In the genomic region with DNA sequence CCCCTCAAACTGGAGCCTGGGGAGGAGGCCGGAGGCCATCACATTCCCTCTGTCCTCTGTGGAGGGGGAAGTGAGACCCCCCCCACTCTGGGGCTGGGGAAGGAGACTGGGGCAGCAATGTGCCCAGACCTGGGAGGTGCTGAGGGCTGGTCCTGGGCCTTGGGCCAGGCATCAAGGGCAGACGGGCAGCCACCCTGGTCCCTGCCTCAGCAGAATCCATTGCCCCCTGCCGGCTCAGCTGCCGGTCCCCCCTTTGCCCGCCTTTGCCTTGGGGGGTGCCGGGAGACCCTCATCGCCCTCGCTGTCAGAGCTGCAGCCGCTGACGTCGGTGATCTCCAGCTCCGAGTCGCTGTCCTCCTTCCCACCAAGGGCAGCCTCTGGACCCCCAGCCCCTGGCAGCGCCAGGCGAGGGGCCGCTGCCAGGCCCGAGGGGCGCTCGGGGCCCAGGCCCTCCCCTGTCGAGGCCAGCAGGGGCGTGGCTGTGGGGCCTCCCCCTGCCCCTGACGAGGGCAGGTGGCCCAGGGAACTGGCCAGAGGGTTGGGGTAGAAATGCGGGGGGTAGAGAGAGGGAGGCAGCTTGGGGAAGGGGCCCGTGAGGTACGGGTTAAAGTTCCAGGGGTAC, we compare ENCODE assay signal across 2 cellular contexts.
TF ChIP-seq lines count a peak whose summit lies in the region.

No MANE protein-coding gene starts in this region.

TF ChIP-seq in IMR-90, 13 proteins besides CTCF, POLR2A, EP300 and RAD21:
- TF ChIP-seq USF2 (IDR thresholded peaks at IDR 0.05; ENCODE audit: low read depth, low read length) (no peak), RFX5 (IDR thresholded peaks at IDR 0.05; ENCODE audit: low read depth, low read length) (no peak), RCOR1 (IDR thresholded peaks at IDR 0.05; ENCODE audit: insufficient replicate concordance, low read length) (no peak), CHD1 (IDR thresholded peaks at IDR 0.05; ENCODE audit: low read depth, low read length) (no peak), BHLHE40 (IDR thresholded peaks at IDR 0.05; ENCODE audit: low read depth, low read length) (no peak), NFE2L2 (IDR thresholded peaks at IDR 0.05; ENCODE audit: low read depth, low read length) (no peak), FOS (IDR thresholded peaks at IDR 0.05; ENCODE audit: low read depth, low read length) (no peak), SMC3 (IDR thresholded peaks at IDR 0.05; ENCODE audit: low read depth, low read length) (no peak), MAFK (IDR thresholded peaks at IDR 0.05; ENCODE audit: low read depth, low read length) (no peak), MXI1 (IDR thresholded peaks at IDR 0.05; ENCODE audit: borderline replicate concordance, low read depth, low read length) (no peak), MAZ (IDR thresholded peaks at IDR 0.05; ENCODE audit: borderline replicate concordance, low read depth, low read length) (no peak)
- TF ChIP-seq, protein P1, sequence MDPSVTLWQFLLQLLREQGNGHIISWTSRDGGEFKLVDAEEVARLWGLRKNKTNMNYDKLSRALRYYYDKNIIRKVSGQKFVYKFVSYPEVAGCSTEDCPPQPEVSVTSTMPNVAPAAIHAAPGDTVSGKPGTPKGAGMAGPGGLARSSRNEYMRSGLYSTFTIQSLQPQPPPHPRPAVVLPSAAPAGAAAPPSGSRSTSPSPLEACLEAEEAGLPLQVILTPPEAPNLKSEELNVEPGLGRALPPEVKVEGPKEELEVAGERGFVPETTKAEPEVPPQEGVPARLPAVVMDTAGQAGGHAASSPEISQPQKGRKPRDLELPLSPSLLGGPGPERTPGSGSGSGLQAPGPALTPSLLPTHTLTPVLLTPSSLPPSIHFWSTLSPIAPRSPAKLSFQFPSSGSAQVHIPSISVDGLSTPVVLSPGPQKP (IDR thresholded peaks at IDR 0.05; ENCODE audit: borderline replicate concordance, low read depth, low read length) = no peak

TF ChIP-seq in K562, 482 proteins besides CTCF, POLR2A, EP300 and RAD21:
- TF ChIP-seq POLR2G (IDR thresholded peaks at IDR 0.05; ENCODE audit: low read depth, low read length) (peak; percentile 64), HNRNPL (IDR thresholded peaks at IDR 0.05; ENCODE audit: low read depth, low read length) (0 out of 2 replicates have a peak, but pooled peaks have one; percentile 33), RBFOX2 (IDR thresholded peaks at IDR 0.05; ENCODE audit: low read depth, low read length) (peak; percentile 36), DNMT1 (IDR thresholded peaks at IDR 0.05) (no peak), RBBP5 (IDR thresholded peaks at IDR 0.05; ENCODE audit: borderline replicate concordance, insufficient read depth, low read length, poor library complexity, severe bottlenecking) (no peak), ZNF507 (tag; conservative IDR thresholded peaks at IDR 0.05) (no peak), BCOR (IDR thresholded peaks at IDR 0.05) (no peak)
TF ChIP-seq in K562: peak in this region for 3.
